ENCODE assay signal across 22 cellular contexts in the genomic region with DNA sequence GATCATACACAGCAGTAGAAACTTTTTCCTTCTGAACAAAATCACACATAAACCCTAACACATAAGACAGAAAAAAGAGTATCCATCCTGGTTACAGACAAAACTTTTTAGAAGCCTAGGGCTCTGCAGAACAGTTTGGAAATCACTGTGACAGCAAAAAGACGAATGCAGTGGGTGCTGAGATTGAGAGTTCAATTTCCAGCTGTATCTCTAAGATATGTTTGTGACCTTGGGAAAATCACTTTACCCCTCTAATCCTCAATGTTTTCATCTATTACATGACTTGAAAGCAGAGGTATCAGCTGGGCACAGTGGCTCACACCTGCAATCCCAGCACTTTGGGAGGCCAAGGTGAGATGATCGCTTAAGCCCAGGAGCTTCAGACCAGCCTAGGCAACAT.
"Had no signal": no experiment of that assay in that cellular context is flagged by ENCODE, and none has a peak within 500 bp of the region (broad histone marks: within the 10 kb centered on the region; RNA-seq: fewer than 3 reads in every experiment).

No MANE protein-coding gene starts in this region.

- H3K79me2 ChIP-seq: parathyroid adenoma had no signal

- H3K4me3 Mint-ChIP-seq: activated naive CD8-positive, alpha-beta T cell treated with anti-CD3 and anti-CD28 coated beads, Interleukin-2, amount 50 U/mL, for 24 hours; activated T-helper 17 cell treated with anti-CD3 and anti-CD28 coated beads, Interleukin-2, amount 50 U/mL, for 72 hours; brain; T-helper 1 cell treated with Interleukin-12 subunit alpha and Interleukin-12 subunit beta and Interleukin-4 antibody, amounts not matched to agents 30 μg/mL and 1 μg/mL, for 36 hours had no signal

- H3K36me3 Mint-ChIP-seq: brain had no signal

- H3K27ac ChIP-seq: colonic mucosa, gastrocnemius medialis, heart left ventricle, parathyroid adenoma, sigmoid colon, thyroid gland, VCaP had no signal

- H3K9ac ChIP-seq: parathyroid adenoma had no signal

- H3K9me3 Mint-ChIP-seq: activated naive CD8-positive, alpha-beta T cell treated with anti-CD3 and anti-CD28 coated beads, Interleukin-2, amount 50 U/mL, for 24 hours; activated T-helper 17 cell treated with anti-CD3 and anti-CD28 coated beads, Interleukin-2, amount 50 U/mL, for 72 hours; brain; naive thymus-derived CD4-positive, alpha-beta T cell; T-helper 1 cell treated with Interleukin-12 subunit alpha and Interleukin-12 subunit beta and Interleukin-4 antibody, amounts not matched to agents 30 μg/mL and 1 μg/mL, for 36 hours had no signal

- H3K27ac Mint-ChIP-seq: activated naive CD8-positive, alpha-beta T cell treated with anti-CD3 and anti-CD28 coated beads, Interleukin-2, amount 50 U/mL, for 24 hours; activated T-helper 17 cell treated with anti-CD3 and anti-CD28 coated beads, Interleukin-2, amount 50 U/mL, for 72 hours; brain; T-helper 1 cell treated with Interleukin-12 subunit alpha and Interleukin-12 subunit beta and Interleukin-4 antibody, amounts not matched to agents 30 μg/mL and 1 μg/mL, for 36 hours had no signal

- H3K9me3 ChIP-seq: colonic mucosa, gastrocnemius medialis, heart left ventricle, mucosa of descending colon, sigmoid colon, thyroid gland had no signal

- H3K27me3 Mint-ChIP-seq: activated naive CD8-positive, alpha-beta T cell treated with anti-CD3 and anti-CD28 coated beads, Interleukin-2, amount 50 U/mL, for 24 hours; activated T-helper 17 cell treated with anti-CD3 and anti-CD28 coated beads, Interleukin-2, amount 50 U/mL, for 72 hours; brain; naive thymus-derived CD4-positive, alpha-beta T cell had no signal

- H3K27me3 ChIP-seq: colonic mucosa, gastrocnemius medialis, heart left ventricle, sigmoid colon, thyroid gland had no signal

- H3K4me3 ChIP-seq: colonic mucosa, gastrocnemius medialis, heart left ventricle, mucosa of descending colon, sigmoid colon, thyroid gland had no signal

- ATAC-seq: activated naive CD8-positive, alpha-beta T cell treated with anti-CD3 and anti-CD28 coated beads, Interleukin-2, amount 50 U/mL, for 24 hours; activated T-helper 17 cell treated with anti-CD3 and anti-CD28 coated beads, Interleukin-2, amount 50 U/mL, for 72 hours; gastrocnemius medialis; heart left ventricle; naive thymus-derived CD4-positive, alpha-beta T cell had no signal

- DNase-seq: activated CD4-positive, alpha-beta T cell treated with anti-CD3 and anti-CD28 coated beads for 1 hour; activated CD4-positive, alpha-beta T cell treated with anti-CD3 and anti-CD28 coated beads, Interleukin-2, amount 50 U/mL, for 4 hours; activated naive CD4-positive, alpha-beta T cell; activated naive CD8-positive, alpha-beta T cell treated with anti-CD3 and anti-CD28 coated beads, Interleukin-2, amount 50 U/mL, for 24 hours; activated T-cell treated with anti-CD3 and anti-CD28 coated beads for 4 hours; anterior cingulate cortex; central memory CD4-positive, alpha-beta T cell; colonic mucosa; gastrocnemius medialis; heart left ventricle; mesenchymal stem cell; mucosa of descending colon; naive thymus-derived CD4-positive, alpha-beta T cell; sigmoid colon; stimulated activated CD4-positive, alpha-beta T cell treated with anti-CD3 and anti-CD28 coated beads, Interleukin-4, amount 100 ng/mL, for 24 hours; stimulated activated naive CD4-positive, alpha-beta T cell; thyroid gland had no signal

- H2AFZ ChIP-seq: parathyroid adenoma had no signal

- H3K36me3 ChIP-seq: colonic mucosa, gastrocnemius medialis, heart left ventricle, sigmoid colon, thyroid gland had no signal

- H3K4me1 ChIP-seq: colonic mucosa, parathyroid adenoma had no signal
